In the genomic region with DNA sequence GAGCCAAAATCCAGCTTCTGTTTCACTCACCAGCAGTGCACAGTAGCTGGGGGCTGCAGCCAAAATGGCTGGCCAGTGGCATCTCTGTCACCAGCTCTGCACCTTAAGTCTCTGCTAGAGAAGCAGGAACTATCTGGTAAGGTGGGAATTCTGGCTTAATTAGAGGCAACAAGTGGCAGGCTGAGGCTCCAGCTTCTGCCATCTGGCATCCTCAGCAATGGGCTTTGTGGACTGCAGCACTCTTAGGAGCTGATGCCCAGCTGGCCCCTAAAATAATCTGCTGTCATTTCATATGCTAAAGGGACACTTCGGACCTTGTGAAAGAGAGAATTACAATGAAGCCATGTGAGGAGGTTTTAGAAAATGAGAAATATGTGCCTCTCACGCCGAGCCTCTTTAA, we compare ENCODE assay signal across 23 cellular contexts.
DNase-seq lines count a peak whose midpoint lies in the region; ATAC-seq and TF ChIP-seq lines count a peak whose summit lies in the region.
"Had no signal": no experiment of that assay in that cellular context is flagged by ENCODE, and none has a peak within 500 bp of the region (broad histone marks: within the 10 kb centered on the region; RNA-seq: fewer than 3 reads in every experiment).

No MANE protein-coding gene starts in this region.

- POLR2A ChIA-PET in HEK293 (lab: Yijun Ruan, JAX): no interaction called here

- peaks cover 7 to 14% of the 10 kb centered on the region in 2 donors for H3K4me1 Mint-ChIP-seq in stimulated activated naive B cell treated with anti-CD40 and anti-IgM and Interleukin-4, amounts not matched to agents 10 μg/mL and 1 μg/mL and 100 μg/mL, for 72 hours

- DNase-seq in NCI-H82 treated with DMSO at 0.1 percent for 48 hours (lab: John Stamatoyannopoulos, UW; ENCODE audit: unreplicated experiment) (peak; percentile 43), globus pallidus (ENCODE audit: low spot score) (peak; percentile 22), substantia nigra (lab: John Stamatoyannopoulos, UW) (no peak), GDM1 (lab: John Stamatoyannopoulos, UW) (no peak)
- no peak for DNase-seq in stimulated activated naive B cell treated with anti-CD40 and anti-IgM and Interleukin-4, amounts not matched to agents 10 μg/mL and 1 μg/mL and 100 μg/mL, for 72 hours
- DNase-seq: AML-193; Caco-2; CD4-positive, alpha-beta memory T cell; DMS79 treated with DMSO at 0.1 percent for 48 hours; HCEC 1CT; IMR-90; KG1; MG63; NCI-H2029 treated with DMSO at 0.1 percent for 48 hours; NCI-H446 treated with DMSO at 0.1 percent for 48 hours; NK-92 treated with Interleukin-12 subunit alpha and Interleukin-12 subunit beta, amount 100 ng/mL, for 24 hours; PC-3; SK-N-SH; SW 1271 had no signal

- no peak for ATAC-seq in stimulated activated naive B cell treated with anti-CD40 and anti-IgM and Interleukin-4, amounts not matched to agents 10 μg/mL and 1 μg/mL and 100 μg/mL, for 72 hours (replicated peaks)
- ATAC-seq in GM19023 (IDR thresholded peaks at IDR 0.05; ENCODE audit: unreplicated experiment): no peak
- ATAC-seq: A549, PC-3 had no signal

- H3K27ac ChIP-seq in HEK293 (ENCODE audit: extremely low read depth, low read depth, low read length): no peak overlapping the region
- peak overlapping the region; percentile 60 for H3K27ac ChIP-seq in substantia nigra (ENCODE audit: low read depth, low read length, poor library complexity, severe bottlenecking)
- H3K27ac ChIP-seq: A549; BLaER1 treated with 17β-estradiol and CSF1 and Interleukin-3, amounts not matched to agents 10 nM and 100 nM had no signal

- H3K36me3 ChIP-seq in HEK293 (ENCODE audit: control insufficient read depth in 2 of 2, insufficient read depth in 1 of 2, low read length in 2 of 2): peaks cover 11 to 80% of the 10 kb centered on the region in 2 experiments

- H3K27me3 Mint-ChIP-seq in stimulated activated naive B cell treated with anti-CD40 and anti-IgM and Interleukin-4, amounts not matched to agents 10 μg/mL and 1 μg/mL and 100 μg/mL, for 72 hours: no peaks in the 10 kb centered on the region
- H3K27me3 Mint-ChIP-seq: CD4-positive, alpha-beta memory T cell had no signal

- no peaks in the 10 kb centered on the region for H3K4me1 ChIP-seq in HEK293 (ENCODE audit: control insufficient read depth, insufficient read depth, low read length)
- H3K4me1 ChIP-seq: A549, Caco-2 had no signal

- CTCF ChIA-PET in HEK293 (lab: Yijun Ruan, JAX): interaction anchor here (0.6 to 3.2 kb wide), 4 partner anchors 9 to 82 kb away, joined by 3 to 19 read pairs (median 4); no protein-coding TSS in a partner anchor

- H3K4me3 Mint-ChIP-seq in stimulated activated naive B cell treated with anti-CD40 and anti-IgM and Interleukin-4, amounts not matched to agents 10 μg/mL and 1 μg/mL and 100 μg/mL, for 72 hours: no peak overlapping the region
- H3K4me3 Mint-ChIP-seq: CD4-positive, alpha-beta memory T cell had no signal

- peaks cover 30 to 41% of the 10 kb centered on the region in 2 donors for H3K36me3 Mint-ChIP-seq in stimulated activated naive B cell treated with anti-CD40 and anti-IgM and Interleukin-4, amounts not matched to agents 10 μg/mL and 1 μg/mL and 100 μg/mL, for 72 hours

- no peak for TF ChIP-seq CTCF in HEK293 (tag by site-specific recombination; IDR thresholded peaks at IDR 0.05)

- H3K9me3 ChIP-seq in HEK293 (ENCODE audit: control insufficient read depth, insufficient read depth, low read depth, low read length): no peaks in the 10 kb centered on the region
- H3K9me3 ChIP-seq: A549; BLaER1 treated with 17β-estradiol and CSF1 and Interleukin-3, amounts not matched to agents 10 nM and 100 nM; Caco-2; MG63; SK-N-SH had no signal

- no peak overlapping the region for H3K4me3 ChIP-seq in HEK293 (ENCODE audit: low read depth, low read length)
- H3K4me3 ChIP-seq: A549; BLaER1 treated with 17β-estradiol and CSF1 and Interleukin-3, amounts not matched to agents 10 nM and 100 nM; MG63 had no signal

- no peak overlapping the region for H3K27ac Mint-ChIP-seq in stimulated activated naive B cell treated with anti-CD40 and anti-IgM and Interleukin-4, amounts not matched to agents 10 μg/mL and 1 μg/mL and 100 μg/mL, for 72 hours

- H3K9me3 Mint-ChIP-seq in stimulated activated naive B cell treated with anti-CD40 and anti-IgM and Interleukin-4, amounts not matched to agents 10 μg/mL and 1 μg/mL and 100 μg/mL, for 72 hours: no peaks in the 10 kb centered on the region
- H3K9me3 Mint-ChIP-seq: CD4-positive, alpha-beta memory T cell had no signal

TF ChIP-seq in HEK293, 187 proteins besides CTCF, POLR2A, EP300 and RAD21:
- TF ChIP-seq ZNF157 (tag by site-specific recombination; IDR thresholded peaks at IDR 0.05) (no peak), HOXA7 (CRISPR knock-in tag; IDR thresholded peaks at IDR 0.05; ENCODE audit: borderline replicate concordance) (no peak), SCRT2 (tag by site-specific recombination; IDR thresholded peaks at IDR 0.05) (peak; percentile 70), ZNF777 (tag by site-specific recombination; IDR thresholded peaks at IDR 0.05; ENCODE audit: borderline replicate concordance) (no peak)

Comparison
In these comparisons a context has a peak if more than half of its experiments do, and no peak if none do; other contexts are left out.
1. DNase-seq: peak in NCI-H82 treated with DMSO at 0.1 percent for 48 hours (single experiment) and globus pallidus (single experiment); none in substantia nigra (0 of 49), stimulated activated naive B cell treated with anti-CD40 and anti-IgM and Interleukin-4, amounts not matched to agents 10 μg/mL and 1 μg/mL and 100 μg/mL, for 72 hours (single experiment) and GDM1 (single experiment).